In the genomic region with DNA sequence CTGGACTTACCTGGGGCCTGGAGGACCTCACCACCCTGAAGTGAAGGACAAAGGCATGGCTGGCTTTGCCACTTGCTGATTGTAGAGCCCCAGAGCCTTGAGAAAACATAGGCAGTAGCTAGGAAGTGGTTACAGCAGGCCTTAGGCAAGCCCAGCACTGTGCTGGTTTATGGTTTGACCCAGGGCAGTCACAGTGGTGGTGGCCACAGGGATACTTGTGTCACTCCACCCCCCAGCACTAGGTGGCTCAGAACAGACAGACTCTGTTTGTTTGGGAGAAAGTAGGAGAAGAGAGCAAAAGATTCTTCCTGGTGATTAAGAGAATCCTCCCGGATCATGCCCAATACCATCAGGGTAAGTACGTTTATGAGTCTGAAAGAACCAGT, we compare ENCODE assay signal across 15 cellular contexts. TPM values are rescaled to one million over a fixed set of nuclear protein-coding genes. Genes with fewer than 3 reads are reported as not detected.
DNase-seq lines count a peak whose midpoint lies in the region; ATAC-seq lines count a peak whose summit lies in the region.
"Had no signal": no experiment of that assay in that cellular context is flagged by ENCODE, and none has a peak within 500 bp of the region (broad histone marks: within the 10 kb centered on the region; RNA-seq: fewer than 3 reads in every experiment).

No MANE protein-coding gene starts in this region.

- peaks cover 5% of the 10 kb centered on the region for H3K9me3 Mint-ChIP-seq in stimulated activated effector memory CD8-positive, alpha-beta T cell treated with anti-CD3 and anti-CD28 coated beads, Interleukin-12 subunit alpha, Interleukin-12 subunit beta, amount 100 ng/mL, for 72 hours
- no peaks in the 10 kb centered on the region for H3K9me3 Mint-ChIP-seq in activated naive CD4-positive, alpha-beta T cell treated with anti-CD3 and anti-CD28 coated beads for 36 hours

- intact Hi-C loops in activated naive CD4-positive, alpha-beta T cell treated with anti-CD3 and anti-CD28 coated beads for 36 hours (cut with micrococcal nuclease), result no loop called here

- H3K4me3 Mint-ChIP-seq in stimulated activated effector memory CD8-positive, alpha-beta T cell treated with anti-CD3 and anti-CD28 coated beads, Interleukin-12 subunit alpha, Interleukin-12 subunit beta, amount 100 ng/mL, for 72 hours, result no peak overlapping the region
- H3K4me3 Mint-ChIP-seq in activated naive CD4-positive, alpha-beta T cell treated with anti-CD3 and anti-CD28 coated beads for 36 hours, result no peak overlapping the region
- H3K4me3 Mint-ChIP-seq: activated CD4-positive, alpha-beta T cell treated with anti-CD3 and anti-CD28 coated beads for 36 hours; activated naive CD8-positive, alpha-beta T cell had no signal

- H3K36me3 Mint-ChIP-seq in stimulated activated effector memory CD8-positive, alpha-beta T cell treated with anti-CD3 and anti-CD28 coated beads, Interleukin-12 subunit alpha, Interleukin-12 subunit beta, amount 100 ng/mL, for 72 hours, result no peaks in the 10 kb centered on the region
- H3K36me3 Mint-ChIP-seq in activated naive CD4-positive, alpha-beta T cell treated with anti-CD3 and anti-CD28 coated beads for 36 hours (ENCODE audit: low read depth), result no peaks in the 10 kb centered on the region
- H3K36me3 Mint-ChIP-seq: activated naive CD8-positive, alpha-beta T cell had no signal

- CTCF ChIA-PET in activated naive CD4-positive, alpha-beta T cell treated with anti-CD3 and anti-CD28 coated beads for 36 hours (lab: Charles Lee), result interaction anchor here (0.6 to 1.2 kb wide), 2 partner anchors 114 to 143 kb away, joined by 3 read pairs; no protein-coding TSS in a partner anchor

- peaks cover 2% of the 10 kb centered on the region for H3K27me3 Mint-ChIP-seq in activated naive CD4-positive, alpha-beta T cell treated with anti-CD3 and anti-CD28 coated beads for 36 hours (ENCODE audit: low read depth)

- H3K27ac Mint-ChIP-seq in stimulated activated effector memory CD8-positive, alpha-beta T cell treated with anti-CD3 and anti-CD28 coated beads, Interleukin-12 subunit alpha, Interleukin-12 subunit beta, amount 100 ng/mL, for 72 hours, result no peak overlapping the region
- no peak overlapping the region for H3K27ac Mint-ChIP-seq in activated naive CD4-positive, alpha-beta T cell treated with anti-CD3 and anti-CD28 coated beads for 36 hours
- H3K27ac Mint-ChIP-seq: activated CD4-positive, alpha-beta T cell treated with anti-CD3 and anti-CD28 coated beads for 36 hours; activated naive CD8-positive, alpha-beta T cell had no signal

- ATAC-seq in GM18909 (IDR thresholded peaks at IDR 0.05; ENCODE audit: poor library complexity, unreplicated experiment) (peak; percentile 34), HG02798 (IDR thresholded peaks at IDR 0.05; ENCODE audit: poor library complexity, unreplicated experiment) (peak; percentile 32)
- peak; percentile 22 for ATAC-seq in stimulated activated effector memory CD8-positive, alpha-beta T cell treated with anti-CD3 and anti-CD28 coated beads, Interleukin-12 subunit alpha, Interleukin-12 subunit beta, amount 100 ng/mL, for 72 hours
- ATAC-seq: activated CD4-positive, alpha-beta T cell treated with anti-CD3 and anti-CD28 coated beads for 36 hours had no signal

- peak; percentile 26 for DNase-seq in RPMI8226
- DNase-seq in stimulated activated effector memory CD8-positive, alpha-beta T cell treated with anti-CD3 and anti-CD28 coated beads, Interleukin-12 subunit alpha, Interleukin-12 subunit beta, amount 100 ng/mL, for 72 hours (ENCODE audit: low spot score in 2 of 2), result no peak
- DNase-seq in cerebellum (ENCODE audit: low spot score), result no peak
- DNase-seq in activated naive CD4-positive, alpha-beta T cell treated with anti-CD3 and anti-CD28 coated beads for 36 hours, result no peak
- no peak for DNase-seq in COR-L47 (lab: John Stamatoyannopoulos, UW)
- DNase-seq: activated CD4-positive, alpha-beta T cell treated with anti-CD3 and anti-CD28 coated beads for 36 hours; hypothalamus; Karpas-422; NCI-H2081 treated with DMSO at 0.1 percent for 48 hours; NCI-H82; stimulated activated naive CD4-positive, alpha-beta T cell treated with Interleukin-2 at 50 U/mL for 16 hours had no signal

- no peaks in the 10 kb centered on the region for H3K4me1 Mint-ChIP-seq in stimulated activated effector memory CD8-positive, alpha-beta T cell treated with anti-CD3 and anti-CD28 coated beads, Interleukin-12 subunit alpha, Interleukin-12 subunit beta, amount 100 ng/mL, for 72 hours
- no peaks in the 10 kb centered on the region for H3K4me1 Mint-ChIP-seq in activated naive CD4-positive, alpha-beta T cell treated with anti-CD3 and anti-CD28 coated beads for 36 hours (ENCODE audit: low read depth)

RNA-seq across cellular contexts. Expression of a gene that starts 13.2 kb away (rescaled TPM):
- total RNA-seq in cerebellum, result 1.1 TPM
- under 1 TPM; 0.07 to 0.12 TPM for total RNA-seq in activated naive CD4-positive, alpha-beta T cell treated with anti-CD3 and anti-CD28 coated beads for 36 hours
- total RNA-seq: activated CD4-positive, alpha-beta T cell treated with anti-CD3 and anti-CD28 coated beads for 36 hours; T-helper 2 cell treated with Interferon-gamma antibody and Interleukin-4, amounts not matched to agents 100 ng/mL and 5 ng/mL, for 36 hours had no signal
